1 cellular context compared by ENCODE assay signal in the genomic region with DNA sequence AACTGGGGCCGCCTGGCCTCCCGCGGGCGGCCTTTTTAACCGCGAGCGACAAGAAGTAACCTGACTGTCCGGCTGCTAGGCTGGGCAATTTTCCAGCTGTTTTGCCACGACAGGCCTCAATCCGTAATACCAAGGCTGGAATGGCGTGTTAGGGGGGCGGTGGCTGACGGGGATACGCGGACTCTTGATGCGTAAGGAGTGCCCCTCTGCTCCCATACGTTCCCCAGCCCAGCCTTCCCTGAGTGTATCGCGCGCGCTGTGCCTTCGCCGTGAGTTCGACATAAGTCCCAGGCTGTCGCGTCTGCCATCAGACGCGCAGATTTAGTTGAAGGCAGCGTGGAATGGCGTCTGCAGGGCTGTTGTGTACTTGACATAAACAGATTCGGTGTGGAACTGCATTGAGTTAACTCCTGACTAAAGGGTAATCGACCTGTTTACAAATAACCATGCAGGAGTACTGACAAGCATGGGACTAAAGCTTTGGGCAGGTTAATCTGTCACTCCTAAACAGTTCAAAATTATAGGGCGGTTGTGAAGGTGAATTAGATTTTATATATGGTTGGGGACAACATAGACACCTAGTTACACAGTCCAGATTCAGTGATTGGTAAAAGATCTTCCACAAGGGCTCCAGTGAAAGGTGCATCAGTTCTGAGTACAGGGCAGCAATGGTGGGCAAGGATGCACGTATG.
A peak's percentile ranks its signal among the peaks of the same experiment; 100 is the strongest.
TF ChIP-seq lines count a peak whose summit lies in the region.

No MANE protein-coding gene starts in this region.

TF ChIP-seq in HepG2, 621 proteins besides CTCF, POLR2A, EP300 and RAD21 (continued from another document and continues in another):
- TF ChIP-seq ZNF407 (CRISPR knock-in tag; IDR thresholded peaks at IDR 0.05; ENCODE audit: not compliant biosample characterization) (no peak), ZBTB34 (CRISPR knock-in tag; IDR thresholded peaks at IDR 0.05) (peak; percentile 34), SOX5 (CRISPR knock-in tag; IDR thresholded peaks at IDR 0.05; ENCODE audit: borderline replicate concordance) (no peak; the same call in none of the 2 replicates), ZNF333 (CRISPR knock-in tag; IDR thresholded peaks at IDR 0.05; ENCODE audit: borderline replicate concordance) (no peak; the same call in 1 of the 2 replicates), SP1 (IDR thresholded peaks at IDR 0.05) (no peak), SP1 (CRISPR knock-in tag; IDR thresholded peaks at IDR 0.05) (no peak), KDM5B (CRISPR knock-in tag; IDR thresholded peaks at IDR 0.05; ENCODE audit: borderline replicate concordance) (no peak), ZNF10 (CRISPR knock-in tag; IDR thresholded peaks at IDR 0.05; ENCODE audit: borderline replicate concordance, low read depth) (0 out of 2 replicates have a peak, but pooled peaks have one; percentile 43), SNAPC2 (CRISPR knock-in tag; IDR thresholded peaks at IDR 0.05) (no peak; the same call in 1 of the 2 replicates), RFX5 (IDR thresholded peaks at IDR 0.05; ENCODE audit: low read depth, low read length) (no peak), ZNF530 (CRISPR knock-in tag; IDR thresholded peaks at IDR 0.05; ENCODE audit: low read depth) (no peak), ZNF597 (CRISPR knock-in tag; IDR thresholded peaks at IDR 0.05) (0 out of 2 replicates have a peak, but pooled peaks have one; percentile 2), RFXAP (CRISPR knock-in tag; IDR thresholded peaks at IDR 0.05; ENCODE audit: borderline replicate concordance) (no peak), ZNF350 (CRISPR knock-in tag; IDR thresholded peaks at IDR 0.05; ENCODE audit: borderline replicate concordance, low read depth) (no peak), MXI1 (IDR thresholded peaks at IDR 0.05; ENCODE audit: borderline replicate concordance, low read depth, low read length) (no peak; the same call in 2 of the 3 replicates), HNRNPL (IDR thresholded peaks at IDR 0.05; ENCODE audit: low read depth, low read length) (peak; percentile 86; the same call in 1 of the 2 replicates), ZNF781 (CRISPR knock-in tag; IDR thresholded peaks at IDR 0.05; ENCODE audit: borderline replicate concordance, not compliant biosample characterization) (no peak), ZNF569 (CRISPR knock-in tag; IDR thresholded peaks at IDR 0.05; ENCODE audit: borderline replicate concordance) (peak; percentile 33; the same call in 1 of the 2 replicates), THAP7 (CRISPR knock-in tag; IDR thresholded peaks at IDR 0.05) (0 out of 2 replicates have a peak, but pooled peaks have one; percentile 18), ZFY (CRISPR knock-in tag; IDR thresholded peaks at IDR 0.05) (no peak), PHF21A (CRISPR knock-in tag; IDR thresholded peaks at IDR 0.05) (no peak), ZNF740 (CRISPR knock-in tag; IDR thresholded peaks at IDR 0.05) (no peak), ESRRA (CRISPR knock-in tag; IDR thresholded peaks at IDR 0.05; ENCODE audit: low read depth) (no peak), ZNF44 (CRISPR knock-in tag; IDR thresholded peaks at IDR 0.05) (no peak), ZNF839 (CRISPR knock-in tag; IDR thresholded peaks at IDR 0.05; ENCODE audit: borderline replicate concordance) (no peak), ZKSCAN8 (CRISPR knock-in tag; IDR thresholded peaks at IDR 0.05; ENCODE audit: borderline replicate concordance) (no peak), ZNF318 (CRISPR knock-in tag; IDR thresholded peaks at IDR 0.05) (peak; percentile 32; the same call in 1 of the 2 replicates), ZNF460 (CRISPR knock-in tag; IDR thresholded peaks at IDR 0.05; ENCODE audit: borderline replicate concordance) (no peak), ZBTB1 (CRISPR knock-in tag; IDR thresholded peaks at IDR 0.05; ENCODE audit: borderline replicate concordance) (no peak), ZNF354B (CRISPR knock-in tag; IDR thresholded peaks at IDR 0.05) (no peak), HES4 (CRISPR knock-in tag; IDR thresholded peaks at IDR 0.05; ENCODE audit: borderline replicate concordance) (no peak), ZNF343 (CRISPR knock-in tag; IDR thresholded peaks at IDR 0.05) (0 out of 2 replicates have a peak, but pooled peaks have one; percentile 6)
- TF ChIP-seq, protein P1, sequence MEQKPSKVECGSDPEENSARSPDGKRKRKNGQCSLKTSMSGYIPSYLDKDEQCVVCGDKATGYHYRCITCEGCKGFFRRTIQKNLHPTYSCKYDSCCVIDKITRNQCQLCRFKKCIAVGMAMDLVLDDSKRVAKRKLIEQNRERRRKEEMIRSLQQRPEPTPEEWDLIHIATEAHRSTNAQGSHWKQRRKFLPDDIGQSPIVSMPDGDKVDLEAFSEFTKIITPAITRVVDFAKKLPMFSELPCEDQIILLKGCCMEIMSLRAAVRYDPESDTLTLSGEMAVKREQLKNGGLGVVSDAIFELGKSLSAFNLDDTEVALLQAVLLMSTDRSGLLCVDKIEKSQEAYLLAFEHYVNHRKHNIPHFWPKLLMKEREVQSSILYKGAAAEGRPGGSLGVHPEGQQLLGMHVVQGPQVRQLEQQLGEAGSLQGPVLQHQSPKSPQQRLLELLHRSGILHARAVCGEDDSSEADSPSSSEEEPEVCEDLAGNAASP (CRISPR knock-in tag; IDR thresholded peaks at IDR 0.05; ENCODE audit: borderline replicate concordance) = no peak
